In genomic region chr9:106753155-106753671, GRCh38 we compare ENCODE assay signal across 8 cellular contexts.
DNase-seq lines count a peak whose midpoint lies in the region; ATAC-seq and TF ChIP-seq lines count a peak whose summit lies in the region.

No MANE protein-coding gene starts in this region.

- peak; percentile 13 for DNase-seq in GF-D8 (lab: John Stamatoyannopoulos, UW)
- DNase-seq in activated B cell treated with CpG ODN at 0.5 μM for 24 hours: no peak
- DNase-seq in mesenteric fat pad (ENCODE audit: low spot score): no peak
- no peak for DNase-seq in NCI-H1092 treated with DMSO at 0.1 percent for 48 hours (lab: John Stamatoyannopoulos, UW)
- DNase-seq in activated naive CD4-positive, alpha-beta T cell treated with anti-CD3 and anti-CD28 coated beads, Interleukin-2, amount 50 U/mL, for 72 hours (ENCODE audit: low spot score in 2 of 2): no peak
- no peak for DNase-seq in activated naive CD4-positive, alpha-beta T cell treated with anti-CD3 and anti-CD28 coated beads, Interleukin-2, amount 50 U/mL, for 16 hours

- H3K36me3 Mint-ChIP-seq in activated B cell treated with CpG ODN at 0.5 μM for 24 hours (ENCODE audit: low read depth): no peaks in the 10 kb centered on the region
- H3K36me3 Mint-ChIP-seq in activated naive CD4-positive, alpha-beta T cell treated with anti-CD3 and anti-CD28 coated beads, Interleukin-2, amount 50 U/mL, for 72 hours: no peaks in the 10 kb centered on the region

- ATAC-seq in GM19467 (IDR thresholded peaks at IDR 0.05; ENCODE audit: unreplicated experiment) (peak; percentile 85), HG03103 (IDR thresholded peaks at IDR 0.05; ENCODE audit: low read depth, unreplicated experiment) (peak; percentile 95), activated B cell treated with CpG ODN at 0.5 μM for 24 hours (ENCODE audit: low read depth) (peak; percentile 92)
- ATAC-seq in activated naive CD4-positive, alpha-beta T cell treated with anti-CD3 and anti-CD28 coated beads, Interleukin-2, amount 50 U/mL, for 72 hours: no peak

- TF ChIP-seq CTCF in activated B cell treated with CpG ODN at 0.5 μM for 24 hours (IDR thresholded peaks at IDR 0.05): no peak

- CTCF ChIA-PET in activated B cell treated with CpG ODN at 0.5 μM for 24 hours (lab: Charles Lee): no interaction called here

- no peaks in the 10 kb centered on the region for H3K27me3 Mint-ChIP-seq in activated B cell treated with CpG ODN at 0.5 μM for 24 hours

- POLR2A ChIA-PET in activated B cell treated with CpG ODN at 0.5 μM for 24 hours (lab: Charles Lee): no interaction called here

- H3K27ac Mint-ChIP-seq in activated B cell treated with CpG ODN at 0.5 μM for 24 hours: no peak overlapping the region
- H3K27ac Mint-ChIP-seq in activated naive CD4-positive, alpha-beta T cell treated with anti-CD3 and anti-CD28 coated beads, Interleukin-2, amount 50 U/mL, for 72 hours: no peak overlapping the region

- peaks cover 16% of the 10 kb centered on the region for H3K4me1 Mint-ChIP-seq in activated B cell treated with CpG ODN at 0.5 μM for 24 hours

- intact Hi-C loops in activated B cell treated with CpG ODN at 0.5 μM for 24 hours (cut with micrococcal nuclease): no loop called here

- no peaks in the 10 kb centered on the region for H3K9me3 Mint-ChIP-seq in activated B cell treated with CpG ODN at 0.5 μM for 24 hours
- peaks cover 0 to 10% of the 10 kb centered on the region in 2 donors for H3K9me3 Mint-ChIP-seq in activated naive CD4-positive, alpha-beta T cell treated with anti-CD3 and anti-CD28 coated beads, Interleukin-2, amount 50 U/mL, for 72 hours

- H3K4me3 Mint-ChIP-seq in activated B cell treated with CpG ODN at 0.5 μM for 24 hours: no peak overlapping the region

Comparison
In these comparisons a context has a peak if more than half of its experiments do, and no peak if none do; other contexts are left out.
1. ATAC-seq: peak in GM19467 (single experiment), HG03103 (single experiment) and activated B cell treated with CpG ODN at 0.5 μM for 24 hours (single experiment); none in activated naive CD4-positive, alpha-beta T cell treated with anti-CD3 and anti-CD28 coated beads, Interleukin-2, amount 50 U/mL, for 72 hours (0 of 2).